12 cellular contexts compared by ENCODE assay signal in genomic region chr3:42092006-42092405, GRCh38. TPM values are rescaled to one million over a fixed set of nuclear protein-coding genes. Genes with fewer than 3 reads are reported as not detected.
A peak's percentile ranks its signal among the peaks of the same experiment; 100 is the strongest.
DNase-seq lines count a peak whose midpoint lies in the region; ATAC-seq and TF ChIP-seq lines count a peak whose summit lies in the region.
"Had no signal": no experiment of that assay in that cellular context is flagged by ENCODE, and none has a peak within 500 bp of the region (broad histone marks: within the 10 kb centered on the region; RNA-seq: fewer than 3 reads in every experiment).

No MANE protein-coding gene starts in this region.

- H3K27ac ChIP-seq in right atrium auricular region = peak overlapping the region; percentile 75 to 83
- H3K27ac ChIP-seq: VCaP had no signal

- H3K4me1 ChIP-seq in right atrium auricular region = peaks cover 0 to 55% of the 10 kb centered on the region in 2 donors

- peaks cover 32% of the 10 kb centered on the region for H3K36me3 Mint-ChIP-seq in activated CD8-positive, alpha-beta T cell treated with anti-CD3 and anti-CD28 coated beads, Interleukin-2, amount 10 ng/mL, durations not matched to agents 7 days and 5 days (ENCODE audit: low read depth)
- H3K36me3 Mint-ChIP-seq in stimulated activated memory B cell treated with anti-CD40 and anti-IgM and Interleukin-4, amounts not matched to agents 10 μg/mL and 1 μg/mL and 100 μg/mL, for 72 hours = peaks cover 62% of the 10 kb centered on the region

- H3K36me3 ChIP-seq in right atrium auricular region = peaks cover 24% of the 10 kb centered on the region

- no peaks in the 10 kb centered on the region for H3K9me3 ChIP-seq in right atrium auricular region

- H3K27ac Mint-ChIP-seq in activated CD8-positive, alpha-beta T cell treated with anti-CD3 and anti-CD28 coated beads, Interleukin-2, amount 10 ng/mL, durations not matched to agents 7 days and 5 days = peak overlapping the region; percentile 67
- peak overlapping the region; percentile 94 for H3K27ac Mint-ChIP-seq in stimulated activated memory B cell treated with anti-CD40 and anti-IgM and Interleukin-4, amounts not matched to agents 10 μg/mL and 1 μg/mL and 100 μg/mL, for 72 hours

- TF ChIP-seq CTCF in right atrium auricular region (IDR thresholded peaks at IDR 0.05) = no peak

- H3K4me1 Mint-ChIP-seq in activated CD8-positive, alpha-beta T cell treated with anti-CD3 and anti-CD28 coated beads, Interleukin-2, amount 10 ng/mL, durations not matched to agents 7 days and 5 days (ENCODE audit: low read depth) = peaks cover 31% of the 10 kb centered on the region
- peaks cover 89% of the 10 kb centered on the region for H3K4me1 Mint-ChIP-seq in stimulated activated memory B cell treated with anti-CD40 and anti-IgM and Interleukin-4, amounts not matched to agents 10 μg/mL and 1 μg/mL and 100 μg/mL, for 72 hours

- H3K9me3 Mint-ChIP-seq in activated CD8-positive, alpha-beta T cell treated with anti-CD3 and anti-CD28 coated beads, Interleukin-2, amount 10 ng/mL, durations not matched to agents 7 days and 5 days (ENCODE audit: insufficient read depth) = peaks cover 5% of the 10 kb centered on the region
- H3K9me3 Mint-ChIP-seq in stimulated activated memory B cell treated with anti-CD40 and anti-IgM and Interleukin-4, amounts not matched to agents 10 μg/mL and 1 μg/mL and 100 μg/mL, for 72 hours = peaks cover 7% of the 10 kb centered on the region
- H3K9me3 Mint-ChIP-seq: GM23338 had no signal

- peak overlapping the region in 1 of 2 donors; percentile 35 for H3K4me3 ChIP-seq in right atrium auricular region
- H3K4me3 ChIP-seq: GM23338 had no signal

- POLR2A ChIA-PET in activated CD8-positive, alpha-beta T cell treated with anti-CD3 and anti-CD28 coated beads, Interleukin-2, amount 10 ng/mL, durations not matched to agents 7 days and 5 days (lab: Charles Lee) = interaction anchor here (0.7 kb wide), 1 partner anchor 11 kb away, joined by 3 read pairs; no protein-coding TSS in a partner anchor

- H3K27me3 Mint-ChIP-seq in activated CD8-positive, alpha-beta T cell treated with anti-CD3 and anti-CD28 coated beads, Interleukin-2, amount 10 ng/mL, durations not matched to agents 7 days and 5 days (ENCODE audit: low read depth) = no peaks in the 10 kb centered on the region
- H3K27me3 Mint-ChIP-seq in stimulated activated memory B cell treated with anti-CD40 and anti-IgM and Interleukin-4, amounts not matched to agents 10 μg/mL and 1 μg/mL and 100 μg/mL, for 72 hours = no peaks in the 10 kb centered on the region

- ATAC-seq in GM19351 (IDR thresholded peaks at IDR 0.05; ENCODE audit: unreplicated experiment) (peak; percentile 46), HG03196 (IDR thresholded peaks at IDR 0.05; ENCODE audit: unreplicated experiment) (no peak)
- no peak for ATAC-seq in activated CD8-positive, alpha-beta T cell treated with anti-CD3 and anti-CD28 coated beads, Interleukin-2, amount 10 ng/mL, durations not matched to agents 7 days and 5 days
- ATAC-seq in stimulated activated memory B cell treated with anti-CD40 and anti-IgM and Interleukin-4, amounts not matched to agents 10 μg/mL and 1 μg/mL and 100 μg/mL, for 72 hours = peak; percentile 85

- no peak for DNase-seq in activated CD8-positive, alpha-beta T cell treated with anti-CD3 and anti-CD28 coated beads, Interleukin-2, amount 10 ng/mL, durations not matched to agents 7 days and 5 days
- DNase-seq in right atrium auricular region (ENCODE audit: low spot score) (no peak), NCI-H146 (lab: John Stamatoyannopoulos, UW) (no peak), GM03348 (ENCODE audit: low spot score) (no peak), NOMO-1 treated with DMSO at 0.1 percent for 48 hours (lab: John Stamatoyannopoulos, UW; ENCODE audit: unreplicated experiment) (no peak)
- DNase-seq: cerebellar nuclear complex, NCI-H524 had no signal

- H3K4me3 Mint-ChIP-seq in activated CD8-positive, alpha-beta T cell treated with anti-CD3 and anti-CD28 coated beads, Interleukin-2, amount 10 ng/mL, durations not matched to agents 7 days and 5 days = no peak overlapping the region
- H3K4me3 Mint-ChIP-seq in stimulated activated memory B cell treated with anti-CD40 and anti-IgM and Interleukin-4, amounts not matched to agents 10 μg/mL and 1 μg/mL and 100 μg/mL, for 72 hours = peak overlapping the region; percentile 24
- H3K4me3 Mint-ChIP-seq: GM23338 had no signal

- no peaks in the 10 kb centered on the region for H3K27me3 ChIP-seq in right atrium auricular region

- CTCF ChIA-PET in activated CD8-positive, alpha-beta T cell treated with anti-CD3 and anti-CD28 coated beads, Interleukin-2, amount 10 ng/mL, durations not matched to agents 7 days and 5 days (lab: Charles Lee) = interaction anchor here (1.1 kb wide), 1 partner anchor 9 kb away, joined by 3 read pairs; no protein-coding TSS in a partner anchor

RNA-seq across cellular contexts. Expression of gene TRAK1, which starts 0.8 kb away (rescaled TPM):
- total RNA-seq in activated CD8-positive, alpha-beta T cell treated with anti-CD3 and anti-CD28 coated beads, Interleukin-2, amount 10 ng/mL, durations not matched to agents 7 days and 5 days = 10 to 100 TPM; 28.6 to 28.7 TPM
- 100 to 1,000 TPM; 172 to 259 TPM for total RNA-seq in right atrium auricular region

Comparison
In these comparisons a context has a peak if more than half of its experiments do, and no peak if none do; other contexts are left out.
1. ATAC-seq: peak in GM19351 (single experiment) and stimulated activated memory B cell treated with anti-CD40 and anti-IgM and Interleukin-4, amounts not matched to agents 10 μg/mL and 1 μg/mL and 100 μg/mL, for 72 hours (single experiment); none in activated CD8-positive, alpha-beta T cell treated with anti-CD3 and anti-CD28 coated beads, Interleukin-2, amount 10 ng/mL, durations not matched to agents 7 days and 5 days (single experiment) and HG03196 (single experiment).
2. RNA of gene TRAK1, which starts 0.8 kb away (total RNA-seq): 172 to 259 TPM in right atrium auricular region; 28.6 to 28.7 TPM in activated CD8-positive, alpha-beta T cell treated with anti-CD3 and anti-CD28 coated beads, Interleukin-2, amount 10 ng/mL, durations not matched to agents 7 days and 5 days; every median in the first group is over 4 times any median in the second.